ENCODE assay signal across 8 cellular contexts in the genomic region with DNA sequence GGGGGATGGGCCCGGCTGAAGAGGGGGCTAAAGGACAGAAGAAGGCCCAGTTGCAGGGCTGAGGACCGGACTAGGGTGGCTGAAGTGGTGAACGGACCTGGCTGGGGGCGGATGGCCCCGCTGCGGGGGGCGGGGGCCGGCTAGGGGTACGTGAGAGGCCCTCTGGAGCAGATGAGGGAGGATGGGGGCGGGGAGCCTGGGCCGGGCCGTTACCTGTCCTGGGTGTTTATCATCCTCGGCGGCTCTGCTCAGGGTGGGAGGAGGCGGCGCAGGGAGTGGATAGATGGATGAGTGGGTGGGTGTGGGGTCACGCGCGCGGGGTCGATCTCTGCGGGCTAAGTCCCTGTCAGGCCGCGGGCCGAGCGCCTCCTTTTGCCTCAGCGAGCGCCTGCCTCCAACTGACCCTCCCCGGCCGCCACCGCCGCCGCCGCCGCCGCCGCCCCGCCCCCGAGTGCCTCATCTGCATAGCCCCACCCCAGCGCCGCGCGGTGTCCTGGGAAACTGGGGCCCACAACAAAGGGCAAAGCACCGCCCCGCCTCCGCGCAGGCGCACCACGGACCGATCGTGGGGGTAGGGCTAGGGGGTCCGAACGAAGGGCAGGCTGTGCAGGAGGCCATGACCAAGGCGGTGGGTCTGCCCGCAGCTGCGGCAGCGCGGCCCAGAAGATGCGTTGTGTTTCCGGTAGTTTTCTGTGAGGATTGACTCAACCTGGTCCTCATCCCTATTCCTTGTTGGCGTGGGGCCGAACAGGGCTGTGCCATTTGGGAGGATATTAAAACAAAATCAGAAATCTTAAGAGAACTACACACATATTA.
A peak's percentile ranks its signal among the peaks of the same experiment; 100 is the strongest.
DNase-seq lines count a peak whose midpoint lies in the region; FAIRE-seq and TF ChIP-seq lines count a peak whose summit lies in the region.

No MANE protein-coding gene starts in this region.

- H3K9ac ChIP-seq in ES-I3 (ENCODE audit: low read depth, low read length): peak overlapping the region; percentile 74

- DNase-seq in HEK293T (ENCODE audit: extremely low spot score): peak; percentile 93
- DNase-seq in NAMALWA (ENCODE audit: low spot score): peak; percentile 93
- DNase-seq in SJSA1 (ENCODE audit: low read depth in 1 of 2, low spot score in 2 of 2): peak; percentile 83 to 97
- peak; percentile 97 for DNase-seq in activated naive CD4-positive, alpha-beta T cell treated with anti-CD3 and anti-CD28 coated beads for 36 hours
- DNase-seq in frontal cortex (ENCODE audit: low spot score in 2 of 2): peak; percentile 95 to 97
- peak; percentile 47 for DNase-seq in non-pigmented ciliary epithelial cell (ENCODE audit: low read depth)
- peak; percentile 79 to 99 (median 97) for DNase-seq in substantia nigra (lab: John Stamatoyannopoulos, UW)

- H3K27ac ChIP-seq in SJSA1 (peak overlapping the region; percentile 38), substantia nigra (ENCODE audit: low read depth, low read length, poor library complexity, severe bottlenecking) (peak overlapping the region; percentile 95)

- H3K36me3 ChIP-seq in ES-I3 (ENCODE audit: insufficient read depth, low read length): peaks cover 6% of the 10 kb centered on the region; the same call in 1 of the 2 replicates
- peaks cover 10% of the 10 kb centered on the region; the same call in 1 of the 2 replicates for H3K36me3 ChIP-seq in SJSA1

- H3K4me3 Mint-ChIP-seq in activated naive CD4-positive, alpha-beta T cell treated with anti-CD3 and anti-CD28 coated beads for 36 hours: peak overlapping the region; percentile 84

- H3K9me3 ChIP-seq in ES-I3 (ENCODE audit: control insufficient read depth, insufficient read depth, low read length) (no peaks in the 10 kb centered on the region), SJSA1 (replicated peaks) (no peaks in the 10 kb centered on the region)

- H3K27me3 Mint-ChIP-seq in activated naive CD4-positive, alpha-beta T cell treated with anti-CD3 and anti-CD28 coated beads for 36 hours (ENCODE audit: low read depth): no peaks in the 10 kb centered on the region

- no peaks in the 10 kb centered on the region for H3K9me3 Mint-ChIP-seq in activated naive CD4-positive, alpha-beta T cell treated with anti-CD3 and anti-CD28 coated beads for 36 hours

- CTCF ChIA-PET in HEK293T (lab: Yijun Ruan, JAX): no interaction called here
- CTCF ChIA-PET in activated naive CD4-positive, alpha-beta T cell treated with anti-CD3 and anti-CD28 coated beads for 36 hours (lab: Charles Lee): interaction anchor here (5.6 kb wide), 1 partner anchor 17 kb away, joined by 31 read pairs; no protein-coding TSS in a partner anchor

- H3K4me1 ChIP-seq in ES-I3 (ENCODE audit: insufficient read depth, low read length): peaks cover 35% of the 10 kb centered on the region
- peaks cover 29% of the 10 kb centered on the region for H3K4me1 ChIP-seq in SJSA1 (replicated peaks)

- peak overlapping the region; percentile 81 for H3K27ac Mint-ChIP-seq in activated naive CD4-positive, alpha-beta T cell treated with anti-CD3 and anti-CD28 coated beads for 36 hours

- intact Hi-C loops in activated naive CD4-positive, alpha-beta T cell treated with anti-CD3 and anti-CD28 coated beads for 36 hours (cut with micrococcal nuclease): loop anchor here (1.0 kb wide), 1 partner anchor 540 kb away; the partner anchor contains the start of gene PPIB

- no peaks in the 10 kb centered on the region for H3K36me3 Mint-ChIP-seq in activated naive CD4-positive, alpha-beta T cell treated with anti-CD3 and anti-CD28 coated beads for 36 hours (ENCODE audit: low read depth)

- H3K4me3 ChIP-seq in SJSA1: peak overlapping the region; percentile 70

- no peaks in the 10 kb centered on the region for H3K27me3 ChIP-seq in SJSA1 (replicated peaks)

- POLR2A ChIA-PET in HEK293T (lab: Yijun Ruan, JAX): no interaction called here

- no peak for FAIRE-seq in frontal cortex (lab: Jason Lieb, UNC)

- peaks cover 50% of the 10 kb centered on the region for H3K4me1 Mint-ChIP-seq in activated naive CD4-positive, alpha-beta T cell treated with anti-CD3 and anti-CD28 coated beads for 36 hours (ENCODE audit: low read depth)

TF ChIP-seq in HEK293T, 16 proteins besides CTCF, POLR2A, EP300 and RAD21:
- TF ChIP-seq SP1 (IDR thresholded peaks at IDR 0.05) (no peak), LEF1 (IDR thresholded peaks at IDR 0.05; ENCODE audit: borderline replicate concordance) (no peak), ELF4 (IDR thresholded peaks at IDR 0.05) (0 out of 2 replicates have a peak, but pooled peaks have one; percentile 45), L3MBTL2 (conservative IDR thresholded peaks at IDR 0.05) (no peak), ARNT (IDR thresholded peaks at IDR 0.05) (no peak), NFRKB (IDR thresholded peaks at IDR 0.05) (no peak)

Comparison
In these comparisons a context has a peak if more than half of its experiments do, and no peak if none do; other contexts are left out.
1. Peak in every context shown above with its lines: DNase-seq, H3K4me3 ChIP-seq and H3K27ac ChIP-seq.
2. DNase-seq: peak in every context shown above with its lines; median percentile 97 in activated naive CD4-positive, alpha-beta T cell treated with anti-CD3 and anti-CD28 coated beads for 36 hours; 97 in substantia nigra; 96 in frontal cortex; 93 in HEK293T; 93 in NAMALWA; 90 in SJSA1; 47 in non-pigmented ciliary epithelial cell.